In the genomic region with DNA sequence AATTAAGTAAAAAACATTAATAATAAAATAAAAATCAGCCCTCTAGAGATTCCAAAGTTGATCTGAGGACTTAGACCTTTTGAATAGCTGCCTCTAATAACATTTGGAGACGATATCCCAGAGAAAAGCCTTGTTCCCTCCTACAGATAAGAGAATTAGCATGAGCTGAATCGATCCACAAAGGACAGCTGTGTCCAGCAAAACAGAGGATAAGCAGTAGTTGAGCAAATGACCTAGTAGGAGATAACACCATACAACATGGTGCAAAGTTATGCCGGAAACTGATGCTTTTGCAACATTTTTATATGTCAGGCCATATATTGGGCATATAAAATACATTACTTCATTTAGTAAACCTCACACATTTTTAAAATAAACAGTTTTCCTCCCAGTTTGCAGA, we compare ENCODE assay signal across 18 cellular contexts.
"Had no signal": no experiment of that assay in that cellular context is flagged by ENCODE, and none has a peak within 500 bp of the region (broad histone marks: within the 10 kb centered on the region; RNA-seq: fewer than 3 reads in every experiment).

No MANE protein-coding gene starts in this region.

- H3K36me3 ChIP-seq: esophagus muscularis mucosa, gastrocnemius medialis, heart right ventricle, left lung, lower lobe of right lung had no signal

- H3K4me3 ChIP-seq: coronary artery, dorsolateral prefrontal cortex, esophagus muscularis mucosa, gastrocnemius medialis, heart right ventricle, left lung, lower lobe of right lung had no signal

- H3K9me3 ChIP-seq: esophagus muscularis mucosa, gastrocnemius medialis, heart right ventricle, left lung, lower lobe of right lung had no signal

- H3K27me3 ChIP-seq: esophagus muscularis mucosa, foreskin keratinocyte, gastrocnemius medialis, heart right ventricle, left lung had no signal

- ATAC-seq: foreskin keratinocyte; gastrocnemius medialis; left cardiac atrium; left lung; lower lobe of right lung; naive thymus-derived CD4-positive, alpha-beta T cell had no signal

- H3K27ac ChIP-seq: coronary artery, dorsolateral prefrontal cortex, esophagus muscularis mucosa, foreskin keratinocyte, gastrocnemius medialis, heart right ventricle, left lung, lower lobe of right lung had no signal

- H3K4me1 ChIP-seq: esophagus muscularis mucosa, foreskin keratinocyte, gastrocnemius medialis, heart right ventricle, left lung, lower lobe of right lung had no signal

- DNase-seq: dermis blood vessel endothelial cell; dorsolateral prefrontal cortex; effector CD4-positive, alpha-beta T cell; effector memory CD4-positive, alpha-beta T cell; foreskin keratinocyte; gastrocnemius medialis; glutamatergic neuron; head of caudate nucleus; heart right ventricle; hippocampal formation; left cardiac atrium; left lung; lower lobe of right lung; mesendoderm; midbrain; naive thymus-derived CD4-positive, alpha-beta T cell had no signal
